In genomic region chr1:219433471-219434131, GRCh38 we compare ENCODE assay signal across 23 cellular contexts.
DNase-seq lines count a peak whose midpoint lies in the region; ATAC-seq and TF ChIP-seq lines count a peak whose summit lies in the region.
"Had no signal": no experiment of that assay in that cellular context is flagged by ENCODE, and none has a peak within 500 bp of the region (broad histone marks: within the 10 kb centered on the region; RNA-seq: fewer than 3 reads in every experiment).

No MANE protein-coding gene starts in this region.

- peak overlapping the region; percentile 33 for H3K27ac Mint-ChIP-seq in progenitor cell of endocrine pancreas
- H3K27ac Mint-ChIP-seq: B cell; CD8-positive, alpha-beta T cell had no signal

- H3K36me3 Mint-ChIP-seq in progenitor cell of endocrine pancreas (ENCODE audit: insufficient read depth) = no peaks in the 10 kb centered on the region
- H3K36me3 Mint-ChIP-seq: brain; CD8-positive, alpha-beta T cell had no signal

- H3K27ac ChIP-seq in coronary artery = no peak overlapping the region
- H3K27ac ChIP-seq: epithelial cell of prostate, transverse colon had no signal

- intact Hi-C loops in left ventricle myocardium superior (cut with micrococcal nuclease) = no loop called here

- H3K27me3 Mint-ChIP-seq in progenitor cell of endocrine pancreas = no peaks in the 10 kb centered on the region
- H3K27me3 Mint-ChIP-seq: B cell, brain had no signal

- TF ChIP-seq CTCF in progenitor cell of endocrine pancreas (IDR thresholded peaks at IDR 0.05; ENCODE audit: unreplicated experiment) (no peak), coronary artery (IDR thresholded peaks at IDR 0.05) (no peak)

- H3K4me3 Mint-ChIP-seq in progenitor cell of endocrine pancreas (ENCODE audit: low read depth) = no peak overlapping the region
- H3K4me3 Mint-ChIP-seq: B cell; brain; CD8-positive, alpha-beta T cell had no signal

- peaks cover 20% of the 10 kb centered on the region for H3K4me1 Mint-ChIP-seq in progenitor cell of endocrine pancreas (ENCODE audit: low read depth)
- H3K4me1 Mint-ChIP-seq: B cell had no signal

- H3K9me3 Mint-ChIP-seq in progenitor cell of endocrine pancreas (ENCODE audit: low read depth) = no peaks in the 10 kb centered on the region
- H3K9me3 Mint-ChIP-seq: brain; CD8-positive, alpha-beta T cell had no signal

- H3K4me3 ChIP-seq in coronary artery = no peak overlapping the region
- H3K4me3 ChIP-seq: K562, transverse colon had no signal

- DNase-seq in NCI-H1105 (lab: John Stamatoyannopoulos, UW) (peak; percentile 30), amniotic epithelial cell (ENCODE audit: low read depth) (peak; percentile 15), left ventricle myocardium superior (no peak), progenitor cell of endocrine pancreas (ENCODE audit: low spot score, unreplicated experiment) (no peak), islet precursor cell (no peak), coronary artery (ENCODE audit: low spot score) (no peak)
- DNase-seq: activated naive CD4-positive, alpha-beta T cell treated with Interleukin-2 at 50 U/mL for 16 hours; CD8-positive, alpha-beta T cell; DMS153; H7; mesenchymal stem cell; NCI-H1436 treated with DMSO at 0.1 percent for 48 hours; NCI-H510A treated with DMSO at 0.1 percent for 48 hours; SHP77 treated with DMSO at 0.1 percent for 48 hours; stimulated activated CD4-positive, alpha-beta T cell treated with anti-CD3 and anti-CD28 coated beads, Interleukin-2, amount 100 ng/mL, for 24 hours; T-helper 9 cell; transverse colon had no signal

- ATAC-seq in left ventricle myocardium superior (peak; percentile 50), HG02642 (IDR thresholded peaks at IDR 0.05; ENCODE audit: poor library complexity, unreplicated experiment) (no peak), HG02759 (IDR thresholded peaks at IDR 0.05; ENCODE audit: unreplicated experiment) (no peak)
- ATAC-seq: CD8-positive, alpha-beta T cell; K562 had no signal

Comparison
In these comparisons a context has a peak if more than half of its experiments do, and no peak if none do; other contexts are left out.
1. DNase-seq: peak in NCI-H1105 (single experiment) and amniotic epithelial cell (single experiment); none in left ventricle myocardium superior (single experiment), progenitor cell of endocrine pancreas (single experiment), islet precursor cell (single experiment) and coronary artery (single experiment).